In the genomic region with DNA sequence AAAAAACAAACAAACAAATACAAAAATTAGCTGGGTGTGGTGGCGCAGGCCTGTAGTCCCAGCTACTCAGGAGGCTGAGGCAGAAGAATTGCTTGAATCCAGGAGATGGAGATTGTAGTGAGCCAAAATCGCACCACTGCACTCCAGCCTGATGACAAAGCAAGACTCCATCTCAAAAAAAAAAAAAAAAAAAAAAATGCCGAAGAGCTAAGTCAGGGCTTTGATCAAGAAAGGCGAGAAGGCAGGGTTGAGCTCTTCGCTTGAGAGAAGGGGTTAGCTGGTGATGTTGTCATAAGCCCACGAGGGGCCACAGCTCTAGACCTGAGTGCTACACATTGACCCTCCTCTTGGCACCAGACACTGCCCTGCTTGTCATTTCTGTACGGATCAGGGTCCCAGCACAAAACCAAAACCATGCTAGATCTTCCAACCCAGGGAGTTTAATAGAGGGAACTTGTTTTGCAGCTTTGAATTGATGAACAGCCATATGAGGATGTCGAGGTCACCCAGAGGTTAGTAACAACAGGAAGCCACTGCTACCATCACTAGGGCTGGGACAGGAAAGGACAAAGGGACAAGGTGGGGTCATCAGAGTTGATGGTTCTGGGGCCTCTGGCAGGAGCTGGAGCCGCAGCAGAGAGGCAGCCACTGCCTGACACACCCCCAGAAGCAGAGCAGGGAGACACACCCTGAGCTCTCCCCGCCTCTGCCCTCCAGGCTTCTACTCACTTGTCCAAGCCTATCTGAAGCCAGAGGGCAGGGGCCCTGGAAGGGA, we compare ENCODE assay signal across 11 cellular contexts.
DNase-seq lines count a peak whose midpoint lies in the region; ATAC-seq and TF ChIP-seq lines count a peak whose summit lies in the region.
"Had no signal": no experiment of that assay in that cellular context is flagged by ENCODE, and none has a peak within 500 bp of the region (broad histone marks: within the 10 kb centered on the region; RNA-seq: fewer than 3 reads in every experiment).

No MANE protein-coding gene starts in this region.

- no peak for TF ChIP-seq POLR2A in stomach (IDR thresholded peaks at IDR 0.05)

- H3K36me3 ChIP-seq in brain microvascular endothelial cell (replicated peaks) (no peaks in the 10 kb centered on the region), stomach (no peaks in the 10 kb centered on the region)
- H3K36me3 ChIP-seq: pancreas had no signal

- H3K27me3 Mint-ChIP-seq in nephron (ENCODE audit: low read depth) = no peaks in the 10 kb centered on the region

- no peak for TF ChIP-seq CTCF in GM12865 (IDR thresholded peaks at IDR 0.05; ENCODE audit: insufficient read depth, low read depth, low read length, missing control alignments)
- no peak for TF ChIP-seq CTCF in brain microvascular endothelial cell (IDR thresholded peaks at IDR 0.05; ENCODE audit: low read depth, low read length, missing control alignments)
- TF ChIP-seq CTCF in nephron (IDR thresholded peaks at IDR 0.05; ENCODE audit: unreplicated experiment in 3 of 3) = no peak
- TF ChIP-seq CTCF in stomach (IDR thresholded peaks at IDR 0.05) = no peak

- TF ChIP-seq EP300 in stomach (IDR thresholded peaks at IDR 0.05) = no peak

- DNase-seq in GM12865 (ENCODE audit: low read depth) (peak; percentile 78), brain microvascular endothelial cell (no peak), stomach (no peak), head of caudate nucleus (no peak)
- no peak for DNase-seq in stimulated activated CD4-positive, alpha-beta T cell treated with anti-CD3 and anti-CD28 coated beads, Interleukin-12 subunit alpha, Interleukin-12 subunit beta, amount 100 ng/mL, for 4 hours
- DNase-seq: activated CD8-positive, alpha-beta memory T cell treated with anti-CD3 and anti-CD28 coated beads for 24 hours; DND-41; NCI-H2171 treated with DMSO at 0.1 percent for 48 hours had no signal

- in situ Hi-C loops in brain microvascular endothelial cell (cut with HindIII; ENCODE audit: low pct_ligation_motif_present, low sequenced_read_pairs) = no loop called here

- intact Hi-C loops in stomach (cut with DNase I; ENCODE audit: low total_unique reads) (no loop called here), head of caudate nucleus (cut with DNase I) (no loop called here)

- H3K9me3 ChIP-seq in stomach = no peaks in the 10 kb centered on the region
- H3K9me3 ChIP-seq: pancreas had no signal

- H3K9me3 Mint-ChIP-seq in nephron = peaks cover 4% of the 10 kb centered on the region

- H3K27ac ChIP-seq in brain microvascular endothelial cell = peak overlapping the region; percentile 8
- H3K27ac ChIP-seq in stomach = no peak overlapping the region
- H3K27ac ChIP-seq: pancreas had no signal

- H3K4me3 Mint-ChIP-seq in nephron = no peak overlapping the region

- peak; percentile 73 for ATAC-seq in HG03175 (IDR thresholded peaks at IDR 0.05; ENCODE audit: unreplicated experiment)
- ATAC-seq: pancreas had no signal

- H3K4me3 ChIP-seq in GM12865 (ENCODE audit: low read depth, low read length) = no peak overlapping the region
- no peak overlapping the region for H3K4me3 ChIP-seq in brain microvascular endothelial cell (ENCODE audit: low read depth, low read length)
- H3K4me3 ChIP-seq in stomach = no peak overlapping the region
- H3K4me3 ChIP-seq: pancreas had no signal

- WGBS in stomach, 5 donors = 61 to 72% (median 68%) methylated on average over 10 of the region's 10 CpGs

- peaks cover 38% of the 10 kb centered on the region for H3K4me1 Mint-ChIP-seq in nephron

- peak overlapping the region; percentile 0 to 55 (median 42) for H3K27ac Mint-ChIP-seq in nephron

- no peaks in the 10 kb centered on the region for H3K27me3 ChIP-seq in brain microvascular endothelial cell (replicated peaks)
- no peaks in the 10 kb centered on the region for H3K27me3 ChIP-seq in stomach
- H3K27me3 ChIP-seq: pancreas had no signal

- H3K4me1 ChIP-seq in stomach = peaks cover 6 to 31% (median 26%) of the 10 kb centered on the region in 4 donors
- H3K4me1 ChIP-seq: pancreas had no signal

- H3K36me3 Mint-ChIP-seq in nephron (ENCODE audit: low read depth) = no peaks in the 10 kb centered on the region
